26 cellular contexts compared by ENCODE assay signal in genomic region chr7:43538404-43538771, GRCh38.
"Had no signal": no experiment of that assay in that cellular context is flagged by ENCODE, and none has a peak within 500 bp of the region (broad histone marks: within the 10 kb centered on the region; RNA-seq: fewer than 3 reads in every experiment).

No MANE protein-coding gene starts in this region.

- H3K36me3 Mint-ChIP-seq: activated naive CD4-positive, alpha-beta T cell treated with anti-CD3 and anti-CD28 coated beads, Interleukin-2, amount 10 ng/mL, durations not matched to agents 7 days and 5 days; immature natural killer cell had no signal

- H3K9me3 ChIP-seq: breast epithelium, colonic mucosa, lower lobe of right lung, testis, transverse colon had no signal

- H3K9me3 Mint-ChIP-seq: activated naive CD4-positive, alpha-beta T cell treated with anti-CD3 and anti-CD28 coated beads, Interleukin-2, amount 10 ng/mL, durations not matched to agents 7 days and 5 days; immature natural killer cell; nephron; T-helper 2 cell treated with Interferon-gamma antibody and Interleukin-4, amounts not matched to agents 5 μg/mL and 100 μg/mL, for 36 hours had no signal

- ATAC-seq: stimulated activated naive CD8-positive, alpha-beta T cell treated with anti-CD3 and anti-CD28 coated beads, Interleukin-15, Interleukin-2, amounts not matched to agents 100 U/mL and 50 U/mL, for 24 hours had no signal

- H3K27ac ChIP-seq: breast epithelium, colonic mucosa, lower lobe of right lung, testis, transverse colon, VCaP had no signal

- H3K4me1 ChIP-seq: colonic mucosa, lower lobe of right lung, testis, transverse colon had no signal

- H3K4me3 Mint-ChIP-seq: activated naive CD4-positive, alpha-beta T cell treated with anti-CD3 and anti-CD28 coated beads, Interleukin-2, amount 10 ng/mL, durations not matched to agents 7 days and 5 days; immature natural killer cell; nephron; T-helper 2 cell treated with Interferon-gamma antibody and Interleukin-4, amounts not matched to agents 5 μg/mL and 100 μg/mL, for 36 hours had no signal

- H3K36me3 ChIP-seq: breast epithelium, colonic mucosa, lower lobe of right lung, transverse colon had no signal

- FAIRE-seq: kidney, TTC549 had no signal

- H3K4me1 Mint-ChIP-seq: activated naive CD4-positive, alpha-beta T cell treated with anti-CD3 and anti-CD28 coated beads, Interleukin-2, amount 10 ng/mL, durations not matched to agents 7 days and 5 days; immature natural killer cell had no signal

- DNase-seq: activated CD4-positive, alpha-beta T cell treated with anti-CD3 and anti-CD28 coated beads for 4 hours; activated CD4-positive, alpha-beta T cell treated with anti-CD3 and anti-CD28 coated beads, Interleukin-2, amount 50 U/mL, for 48 hours; activated CD8-positive, alpha-beta memory T cell treated with anti-CD3 and anti-CD28 coated beads for 24 hours; activated effector memory CD4-positive, alpha-beta T cell treated with anti-CD3 and anti-CD28 coated beads, Interleukin-2, amount 50 U/mL, for 16 hours; activated naive CD4-positive, alpha-beta T cell treated with anti-CD3 and anti-CD28 coated beads, Interleukin-2, amount 10 ng/mL, durations not matched to agents 7 days and 5 days; amniotic stem cell; colonic mucosa; effector memory CD4-positive, alpha-beta T cell; head of caudate nucleus; hypothalamus; immature natural killer cell; kidney; lower lobe of right lung; retina; stimulated activated CD4-positive, alpha-beta T cell treated with anti-CD3 and anti-CD28 coated beads, Interleukin-12 subunit alpha, Interleukin-12 subunit beta, amount 100 ng/mL, for 4 hours; stimulated activated CD4-positive, alpha-beta T cell treated with anti-CD3 and anti-CD28 coated beads, Interleukin-4, amount 100 ng/mL, for 1 hour; stimulated activated naive CD8-positive, alpha-beta T cell treated with anti-CD3 and anti-CD28 coated beads, Interleukin-15, Interleukin-2, amounts not matched to agents 100 U/mL and 50 U/mL, for 24 hours; T-helper 1 cell; testis; transverse colon had no signal

- H3K27me3 ChIP-seq: colonic mucosa, testis, transverse colon had no signal

- H3K4me3 ChIP-seq: breast epithelium, colonic mucosa, lower lobe of right lung, testis, transverse colon had no signal

- H3K27ac Mint-ChIP-seq: activated naive CD4-positive, alpha-beta T cell treated with anti-CD3 and anti-CD28 coated beads, Interleukin-2, amount 10 ng/mL, durations not matched to agents 7 days and 5 days; immature natural killer cell; nephron; progenitor cell of endocrine pancreas; T-helper 2 cell treated with Interferon-gamma antibody and Interleukin-4, amounts not matched to agents 5 μg/mL and 100 μg/mL, for 36 hours had no signal
